In genomic region chr5:140734354-140734753, GRCh38 we compare ENCODE assay signal across 2 cellular contexts.
TF ChIP-seq lines count a peak whose summit lies in the region.

No MANE protein-coding gene starts in this region.

TF ChIP-seq in HEK293T, 16 proteins besides CTCF, POLR2A, EP300 and RAD21:
- TF ChIP-seq CTBP1 (IDR thresholded peaks at IDR 0.05; ENCODE audit: borderline replicate concordance) (no peak), ARNT (IDR thresholded peaks at IDR 0.05) (no peak), L3MBTL2 (conservative IDR thresholded peaks at IDR 0.05) (no peak), LEF1 (IDR thresholded peaks at IDR 0.05; ENCODE audit: borderline replicate concordance) (no peak), SUZ12 (IDR thresholded peaks at IDR 0.05) (no peak), ELF4 (IDR thresholded peaks at IDR 0.05) (no peak), TARDBP (IDR thresholded peaks at IDR 0.05) (no peak), FOXK2 (IDR thresholded peaks at IDR 0.05) (no peak), FOXA1 (IDR thresholded peaks at IDR 0.05) (no peak), PKNOX1 (IDR thresholded peaks at IDR 0.05) (no peak), BHLHE40 (IDR thresholded peaks at IDR 0.05; ENCODE audit: borderline replicate concordance) (no peak), FOXM1 (IDR thresholded peaks at IDR 0.05; ENCODE audit: borderline replicate concordance) (no peak), SP1 (IDR thresholded peaks at IDR 0.05) (no peak), HDGF (IDR thresholded peaks at IDR 0.05; ENCODE audit: borderline replicate concordance) (no peak), NFRKB (IDR thresholded peaks at IDR 0.05) (no peak), ZNF384 (IDR thresholded peaks at IDR 0.05) (no peak)
TF ChIP-seq in HEK293T: peak in this region for 0.

TF ChIP-seq in WTC11, 78 proteins besides CTCF, POLR2A, EP300 and RAD21 (continued from another document):
- TF ChIP-seq USF2 (CRISPR knock-in tag; IDR thresholded peaks at IDR 0.05) (no peak), CREM (CRISPR knock-in tag; IDR thresholded peaks at IDR 0.05) (no peak), AFF4 (CRISPR knock-in tag; IDR thresholded peaks at IDR 0.05; ENCODE audit: borderline replicate concordance) (no peak), CDX4 (CRISPR knock-in tag; IDR thresholded peaks at IDR 0.05; ENCODE audit: borderline replicate concordance) (no peak), JUN (CRISPR knock-in tag; IDR thresholded peaks at IDR 0.05) (no peak), ETV6 (CRISPR knock-in tag; IDR thresholded peaks at IDR 0.05) (no peak), ZNF671 (CRISPR knock-in tag; IDR thresholded peaks at IDR 0.05) (no peak)
